ENCODE assay signal across 34 cellular contexts in the genomic region with DNA sequence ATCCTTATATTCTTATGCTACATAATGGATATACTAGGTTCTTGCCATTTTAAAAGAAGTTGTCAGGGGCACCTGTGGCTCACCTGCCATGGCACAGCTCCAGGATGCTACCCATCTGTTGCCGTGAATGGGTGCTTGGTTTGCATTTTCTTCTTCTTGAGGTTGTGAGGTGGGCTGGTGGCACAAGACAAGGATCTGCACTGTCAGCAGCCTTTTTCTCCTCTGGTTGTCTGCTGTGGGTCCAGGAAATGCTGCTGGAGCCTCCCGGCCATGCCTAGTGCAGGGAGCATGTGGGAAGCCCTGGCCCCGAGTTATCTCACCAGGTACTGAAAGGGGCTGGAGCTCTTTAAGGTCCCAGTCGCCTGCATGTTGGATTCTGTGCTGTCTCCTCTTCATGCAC. TPM values are rescaled to one million over a fixed set of nuclear protein-coding genes. Genes with fewer than 3 reads are reported as not detected.
DNase-seq lines count a peak whose midpoint lies in the region; ATAC-seq and TF ChIP-seq lines count a peak whose summit lies in the region.
"Had no signal": no experiment of that assay in that cellular context is flagged by ENCODE, and none has a peak within 500 bp of the region (broad histone marks: within the 10 kb centered on the region; RNA-seq: fewer than 3 reads in every experiment).

No MANE protein-coding gene starts in this region.

- no peak for TF ChIP-seq CTCF in transverse colon (IDR thresholded peaks at IDR 0.05)

- 81% methylated on average over 4 of the region's 4 CpGs; no CpG with 5 or more reads in 1 of the 2 donors for WGBS in transverse colon (ENCODE audit: low coverage in 1 of 2), 2 donors

- no peak for TF ChIP-seq POLR2A in transverse colon (IDR thresholded peaks at IDR 0.05)

- no peak for ATAC-seq in HG03159 (IDR thresholded peaks at IDR 0.05; ENCODE audit: unreplicated experiment)
- ATAC-seq: effector memory CD8-positive, alpha-beta T cell; foreskin keratinocyte; heart right ventricle; mucosa of descending colon; natural killer cell treated with Interleukin-12 subunit alpha and Interleukin-12 subunit beta and Interleukin-15 and Interleukin-18, amount 100 ng/mL, for 72 hours; stimulated activated naive CD8-positive, alpha-beta T cell treated with anti-CD3 and anti-CD28 coated beads, Interleukin-15, Interleukin-2, amounts not matched to agents 100 U/mL and 50 U/mL, for 24 hours had no signal

- H3K4me3 ChIP-seq in adipocyte (ENCODE audit: low read length) (peak overlapping the region; percentile 97), duodenal mucosa (ENCODE audit: low read depth in 1 of 2, low read length in 2 of 2) (peak overlapping the region; percentile 29 to 81), muscle layer of duodenum (ENCODE audit: low read depth in 1 of 2, low read length in 2 of 2) (peak overlapping the region; percentile 65 to 86), transverse colon (peak overlapping the region in 1 of 4 donors; percentile 71)
- H3K4me3 ChIP-seq: HAP-1, mucosa of descending colon, SK-N-MC had no signal

- H3K36me3 ChIP-seq in adipocyte (ENCODE audit: control insufficient read depth, insufficient read depth, low read length, severe bottlenecking): peaks cover 36% of the 10 kb centered on the region
- H3K36me3 ChIP-seq in duodenal mucosa (ENCODE audit: control insufficient read depth in 1 of 2, insufficient read depth in 2 of 2, low read length in 2 of 2): no peaks in the 10 kb centered on the region
- H3K36me3 ChIP-seq in muscle layer of duodenum (ENCODE audit: control insufficient read depth in 1 of 2, insufficient read depth in 2 of 2, low read length in 2 of 2): peaks cover 0 to 27% of the 10 kb centered on the region in 2 donors
- no peaks in the 10 kb centered on the region for H3K36me3 ChIP-seq in transverse colon
- H3K36me3 ChIP-seq: HAP-1 had no signal

- DNase-seq in adipocyte (ENCODE audit: low read depth): no peak
- no peak for DNase-seq in transverse colon
- no peak for DNase-seq in T-helper 2 cell
- DNase-seq in occipital lobe (lab: John Stamatoyannopoulos, UW): no peak
- DNase-seq: activated CD4-positive, alpha-beta T cell treated with anti-CD3 and anti-CD28 coated beads, Interleukin-2, amount 50 U/mL, for 48 hours; activated CD4-positive, CD25-positive, alpha-beta regulatory T cell; activated CD8-positive, alpha-beta memory T cell treated with anti-CD3 and anti-CD28 coated beads, Interleukin-2, amount 50 U/mL, for 4 hours; activated naive CD4-positive, alpha-beta T cell treated with anti-CD3 and anti-CD28 coated beads, Interleukin-2, amount 10 ng/mL, durations not matched to agents 7 days and 5 days; amygdala; COR-L47; DMS53; effector memory CD8-positive, alpha-beta T cell; foreskin keratinocyte; heart right ventricle; IMR-90; kidney; mucosa of descending colon; NCI-H1417 treated with DMSO at 0.1 percent for 48 hours; NCI-H2081 treated with DMSO at 0.1 percent for 48 hours; NCI-H2227 treated with DMSO at 0.1 percent for 48 hours; NCI-H526; NK-92 treated with Interleukin-12 subunit alpha and Interleukin-12 subunit beta, amount 100 ng/mL, for 24 hours; small intestine; stimulated activated CD4-positive, alpha-beta T cell treated with anti-CD3 and anti-CD28 coated beads, Interleukin-1b, Interleukin-23, amount 100 ng/mL, for 48 hours; stimulated activated naive CD8-positive, alpha-beta T cell treated with anti-CD3 and anti-CD28 coated beads, Interleukin-15, Interleukin-2, amounts not matched to agents 100 U/mL and 50 U/mL, for 24 hours; thyroid gland had no signal

- no peak for TF ChIP-seq EP300 in transverse colon (IDR thresholded peaks at IDR 0.05; ENCODE audit: low read depth)

- no peak overlapping the region for H3K27ac ChIP-seq in duodenal mucosa (ENCODE audit: low read depth, low read length)
- no peak overlapping the region for H3K27ac ChIP-seq in muscle layer of duodenum (ENCODE audit: low read length)
- H3K27ac ChIP-seq in transverse colon: peak overlapping the region in 3 of 4 donors; percentile 1 to 93 (median 88)
- H3K27ac ChIP-seq: C4-2B, foreskin keratinocyte, SK-N-MC had no signal

- H3K4me1 ChIP-seq in adipocyte (ENCODE audit: control insufficient read depth, insufficient read depth, low read length) (peaks cover 67% of the 10 kb centered on the region), duodenal mucosa (ENCODE audit: control insufficient read depth in 1 of 2, insufficient read depth in 2 of 2, low read length in 2 of 2) (no peaks in the 10 kb centered on the region), muscle layer of duodenum (ENCODE audit: control insufficient read depth in 1 of 2, insufficient read depth in 2 of 2, low read length in 2 of 2) (peaks cover 0 to 1% of the 10 kb centered on the region in 2 donors), transverse colon (peaks cover 0 to 6% (median 3%) of the 10 kb centered on the region in 4 donors)
- H3K4me1 ChIP-seq: foreskin keratinocyte, HAP-1 had no signal

- intact Hi-C loops in transverse colon (cut with DNase I; ENCODE audit: low total_unique reads): loop anchor here (10.0 kb wide), 1 partner anchor 260 kb away; no protein-coding TSS in a partner anchor

- H3K9ac ChIP-seq in adipocyte (ENCODE audit: low read length): peak overlapping the region; percentile 99
- H3K9ac ChIP-seq in duodenal mucosa (ENCODE audit: low read depth in 1 of 2, low read length in 2 of 2): no peak overlapping the region

- H3K9me3 ChIP-seq in adipocyte (ENCODE audit: control insufficient read depth, low read length) (peaks cover 27% of the 10 kb centered on the region), duodenal mucosa (ENCODE audit: control insufficient read depth in 1 of 2, low read length in 2 of 2) (peaks cover 9 to 16% of the 10 kb centered on the region in 2 donors), muscle layer of duodenum (ENCODE audit: control insufficient read depth in 1 of 2, low read length in 2 of 2) (peaks cover 10 to 34% of the 10 kb centered on the region in 2 donors), transverse colon (peaks cover 0 to 8% of the 10 kb centered on the region in 2 donors)
- H3K9me3 ChIP-seq: HAP-1, thyroid gland had no signal

- H3K27me3 ChIP-seq in adipocyte (replicated peaks; ENCODE audit: control insufficient read depth, insufficient read depth, low read length): no peaks in the 10 kb centered on the region
- H3K27me3 ChIP-seq in duodenal mucosa (ENCODE audit: control insufficient read depth in 1 of 2, insufficient read depth in 2 of 2, low read length in 2 of 2): peaks cover 9 to 14% of the 10 kb centered on the region in 2 donors
- H3K27me3 ChIP-seq in muscle layer of duodenum (ENCODE audit: low read depth, low read length): no peaks in the 10 kb centered on the region
- H3K27me3 ChIP-seq in transverse colon: no peaks in the 10 kb centered on the region
- H3K27me3 ChIP-seq: foreskin keratinocyte, heart right ventricle, thyroid gland had no signal

- in situ Hi-C loops in transverse colon (cut with MboI; ENCODE audit: low pct_ligation_motif_present in 1 of 4, low pct_unique_long_range_greater_than_20kb in 1 of 4, low sequenced_read_pairs in 3 of 4): loop anchor here in 1 of 4 donors (10.0 kb wide), 1 partner anchor 120 kb away; no protein-coding TSS in a partner anchor

RNA-seq across cellular contexts. Expression of gene IL1R1, which starts 2.6 kb away (rescaled TPM):
- total RNA-seq in transverse colon: 10 to 100 TPM; 20.2 to 58.0 (median 36.2) TPM
- total RNA-seq in occipital lobe: 0.78 TPM
- total RNA-seq: G401 had no signal

RNA-seq across cellular contexts. Expression of gene IL1RL2, which starts 41.7 kb away (rescaled TPM):
- total RNA-seq in transverse colon (1 to 10 TPM in 2 of 4 donors, not detected in 2; 1.5 to 1.9 TPM), occipital lobe (0.47 TPM)
- total RNA-seq: G401 had no signal

Comparison
In these comparisons a context has a peak if more than half of its experiments do, and no peak if none do; other contexts are left out.
1. H3K27ac ChIP-seq: peak in transverse colon (3 of 4); none in duodenal mucosa (single experiment) and muscle layer of duodenum (single experiment).
2. RNA of gene IL1R1, which starts 2.6 kb away (total RNA-seq): 20.2 to 58.0 TPM in transverse colon; 0.78 TPM in occipital lobe (single experiment); every median in the first group is over 10 times any median in the second.